In genomic region chr3:42610978-42611377, GRCh38 we compare ENCODE assay signal across 2 cellular contexts.
A peak's percentile ranks its signal among the peaks of the same experiment; 100 is the strongest.
TF ChIP-seq lines count a peak whose summit lies in the region.

No MANE protein-coding gene starts in this region.

TF ChIP-seq in GM23338, 12 proteins besides CTCF, POLR2A, EP300 and RAD21:
- TF ChIP-seq CREB1 (CRISPR knock-in tag; IDR thresholded peaks at IDR 0.05; ENCODE audit: low read depth) (no peak), STAT1 (IDR thresholded peaks at IDR 0.05; ENCODE audit: unreplicated experiment) (no peak), ETS1 (IDR thresholded peaks at IDR 0.05) (no peak), EZH2phosphoT487 (IDR thresholded peaks at IDR 0.05; ENCODE audit: unreplicated experiment) (no peak), ZNF114 (CRISPR knock-in tag; IDR thresholded peaks at IDR 0.05) (no peak), NANOG (IDR thresholded peaks at IDR 0.05; ENCODE audit: borderline replicate concordance) (no peak), POLR2AphosphoS5 (IDR thresholded peaks at IDR 0.05; ENCODE audit: low read depth) (no peak), ZNF462 (CRISPR knock-in tag; IDR thresholded peaks at IDR 0.05) (no peak), ZNF331 (CRISPR knock-in tag; IDR thresholded peaks at IDR 0.05; ENCODE audit: low read depth) (no peak), REST (IDR thresholded peaks at IDR 0.05; ENCODE audit: unreplicated experiment) (no peak), JUNB (IDR thresholded peaks at IDR 0.05; ENCODE audit: unreplicated experiment) (no peak), EZH2 (IDR thresholded peaks at IDR 0.05; ENCODE audit: low read depth, unreplicated experiment) (no peak)

TF ChIP-seq in K562, 482 proteins besides CTCF, POLR2A, EP300 and RAD21:
- TF ChIP-seq ETV1 (tag; conservative IDR thresholded peaks at IDR 0.05; ENCODE audit: low read depth) = 0 out of 2 replicates have a peak, but pooled peaks have one; percentile 10
- TF ChIP-seq GTF2A2 (tag; IDR thresholded peaks at IDR 0.05) = no peak
